12 cellular contexts compared by ENCODE assay signal in genomic region chr2:94857367-94858162, GRCh38. TPM values are rescaled to one million over a fixed set of nuclear protein-coding genes. Genes with fewer than 3 reads are reported as not detected.
DNase-seq lines count a peak whose midpoint lies in the region; ATAC-seq, FAIRE-seq and TF ChIP-seq lines count a peak whose summit lies in the region.
"Not testable (repeated sequence)": the region's sequence is repeated elsewhere in the genome, so short reads cannot be mapped to it uniquely, and the experiment has no call there.
"Had no signal": no experiment of that assay in that cellular context is flagged by ENCODE, and none has a peak within 500 bp of the region (broad histone marks: within the 10 kb centered on the region; RNA-seq: fewer than 3 reads in every experiment).

No MANE protein-coding gene starts in this region.

- 2 to 3% (median 3%) methylated on average over 39 to 58 of the region's 58 CpGs for WGBS in psoas muscle, 3 donors

- H3K9me3 Mint-ChIP-seq in GM23338; astrocyte (ENCODE audit: unreplicated experiment): not testable (repeated sequence)

- H3K27me3 ChIP-seq in GM23338 (ENCODE audit: insufficient read depth) (peaks cover 99% of the 10 kb centered on the region), foreskin keratinocyte (peaks cover 43% of the 10 kb centered on the region), psoas muscle (ENCODE audit: insufficient read depth in 3 of 3, low read length in 2 of 3) (peaks cover 3 to 61% (median 4%) of the 10 kb centered on the region in 3 donors)
- H3K27me3 ChIP-seq in WERI-Rb-1 (ENCODE audit: insufficient read depth, low read depth, severe bottlenecking); astrocyte (ENCODE audit: insufficient read depth, low read length): not testable (repeated sequence)

- intact Hi-C loops in psoas muscle (cut with DNase I), result not testable (repeated sequence)

- H3K4me1 ChIP-seq in GM23338 (ENCODE audit: insufficient read depth); astrocyte (ENCODE audit: insufficient read depth, low read length); foreskin keratinocyte; psoas muscle: not testable (repeated sequence)

- H3K9me2 ChIP-seq in GM23338 (ENCODE audit: insufficient read depth), result not testable (repeated sequence)

- not testable (repeated sequence) for H2AFZ ChIP-seq in GM23338
- H2AFZ ChIP-seq in astrocyte (ENCODE audit: low read depth, low read length), result peak overlapping the region; percentile 34

- not testable (repeated sequence) for H3K4me1 Mint-ChIP-seq in GM23338; astrocyte (ENCODE audit: low read depth, unreplicated experiment)

- H3K27ac ChIP-seq in GM23338 (ENCODE audit: low read depth); WERI-Rb-1; astrocyte (ENCODE audit: low read depth, low read length); foreskin keratinocyte; psoas muscle: not testable (repeated sequence)

- FAIRE-seq in astrocyte (lab: Jason Lieb, UNC), result not testable (repeated sequence)

- ATAC-seq in GM23338, result peak; percentile 57
- not testable (repeated sequence) for ATAC-seq in foreskin keratinocyte, psoas muscle
- ATAC-seq in left lobe of liver, result peak; percentile 45

- H4K20me1 ChIP-seq in GM23338 (replicated peaks; ENCODE audit: insufficient read depth); astrocyte (ENCODE audit: insufficient read depth, low read length): not testable (repeated sequence)

- not testable (repeated sequence) for H3K9me3 ChIP-seq in WERI-Rb-1 (ENCODE audit: severe bottlenecking); astrocyte (ENCODE audit: insufficient read depth, low read depth, low read length); psoas muscle

- H3K9ac ChIP-seq in astrocyte (ENCODE audit: low read length), result not testable (repeated sequence)

- not testable (repeated sequence) for H3K79me2 ChIP-seq in GM23338 (replicated peaks; ENCODE audit: insufficient read depth); astrocyte (ENCODE audit: insufficient read depth, low read length)

- H3K36me3 ChIP-seq in GM23338 (ENCODE audit: insufficient read depth); WERI-Rb-1; astrocyte (ENCODE audit: insufficient read depth, low read length); psoas muscle (ENCODE audit: insufficient read depth in 1 of 2, low read depth in 1 of 2): not testable (repeated sequence)

- H3K4me3 Mint-ChIP-seq in GM23338 (peak overlapping the region; percentile 77), astrocyte (ENCODE audit: unreplicated experiment) (peak overlapping the region; percentile 79)

- peaks cover 58% of the 10 kb centered on the region for H3K27me3 Mint-ChIP-seq in GM23338 (ENCODE audit: insufficient read depth, low read depth, poor library complexity)
- H3K27me3 Mint-ChIP-seq in astrocyte (ENCODE audit: low read depth, unreplicated experiment), result peaks cover 42% of the 10 kb centered on the region

- not testable (repeated sequence) for H3K36me3 Mint-ChIP-seq in GM23338 (ENCODE audit: low read depth); astrocyte (ENCODE audit: low read depth, unreplicated experiment)

- not testable (repeated sequence) for H3F3A ChIP-seq in GM23338 (replicated peaks; ENCODE audit: low read depth)

- not testable (repeated sequence) for H3K27ac Mint-ChIP-seq in GM23338
- peak overlapping the region; percentile 72 for H3K27ac Mint-ChIP-seq in astrocyte (ENCODE audit: unreplicated experiment)

- H3K4me3 ChIP-seq in GM23338 (peak overlapping the region; percentile 58), WERI-Rb-1 (ENCODE audit: low read depth, low read length) (peak overlapping the region; percentile 35), psoas muscle (peak overlapping the region; percentile 32)
- not testable (repeated sequence) for H3K4me3 ChIP-seq in astrocyte (ENCODE audit: insufficient read depth, low read depth, low read length)

- TF ChIP-seq CTCF in GM23338 (conservative IDR thresholded peaks at IDR 0.05; ENCODE audit: low read depth in 2 of 2); astrocyte (IDR thresholded peaks at IDR 0.05; ENCODE audit: insufficient read depth, low read depth, low read length); foreskin keratinocyte (conservative IDR thresholded peaks at IDR 0.05); psoas muscle (IDR thresholded peaks at IDR 0.05): not testable (repeated sequence)
- TF ChIP-seq CTCF in WERI-Rb-1 (IDR thresholded peaks at IDR 0.05; ENCODE audit: low read depth, low read length), result 0 out of 2 replicates have a peak, but pooled peaks have one; percentile 14

- DNase-seq in GM23338 (ENCODE audit: low spot score), result peak; percentile 72
- DNase-seq in NCI-H345 (lab: John Stamatoyannopoulos, UW), result peak; percentile 51
- DNase-seq in WERI-Rb-1, result peak; percentile 67
- not testable (repeated sequence) for DNase-seq in astrocyte (ENCODE audit: low read depth)
- DNase-seq in foreskin keratinocyte, result peak; percentile 15 to 30
- peak; percentile 47 for DNase-seq in left lobe of liver (ENCODE audit: low spot score)
- DNase-seq in psoas muscle, result peak in 1 of 2 donors; percentile 11

- H3K4me2 ChIP-seq in GM23338, result peak overlapping the region; percentile 80
- not testable (repeated sequence) for H3K4me2 ChIP-seq in astrocyte (ENCODE audit: low read length)

RNA-seq across cellular contexts. Expression of gene TEKT4, which starts 13.7 kb away (rescaled TPM):
- not detected in 2 replicates for total RNA-seq in GM23338 (2014; rRNA removed; shearing (Covaris generic))
- polyA plus RNA-seq in GM23338 (2016; fragmentation: Nextera tagmentation; extraction: Ambion mirVana) (not detected in 2 replicates), foreskin keratinocyte (not detected in 2 replicates), psoas muscle (not detected)
- total RNA-seq in astrocyte (not detected in 2 replicates), foreskin keratinocyte (not detected in 2 replicates), left lobe of liver (0.28 TPM), psoas muscle (under 1 TPM in 3 of 4 donors, not detected in 1; 0.14 to 0.19 (median 0.17) TPM)
- total RNA-seq: activated naive CD4-positive, alpha-beta T cell treated with anti-CD3 and anti-CD28 coated beads, Interleukin-2, amount 50 U/mL, for 72 hours; G401; H4; hepatocyte; subcutaneous adipose tissue had no signal
- polyA plus RNA-seq: hepatocyte had no signal
